1 cellular context compared by ENCODE assay signal in genomic region chr16:10932959-10933710, GRCh38.
TF ChIP-seq lines count a peak whose summit lies in the region.

No MANE protein-coding gene starts in this region.

TF ChIP-seq in IMR-90, 13 proteins besides CTCF, POLR2A, EP300 and RAD21 (continued from another document):
- TF ChIP-seq SMC3 (IDR thresholded peaks at IDR 0.05; ENCODE audit: low read depth, low read length) (no peak), CEBPB (IDR thresholded peaks at IDR 0.05; ENCODE audit: low read depth, low read length) (no peak), RFX5 (IDR thresholded peaks at IDR 0.05; ENCODE audit: low read depth, low read length) (no peak), MAFK (IDR thresholded peaks at IDR 0.05; ENCODE audit: low read depth, low read length) (no peak), FOS (IDR thresholded peaks at IDR 0.05; ENCODE audit: low read depth, low read length) (no peak), RCOR1 (IDR thresholded peaks at IDR 0.05; ENCODE audit: insufficient replicate concordance, low read length) (no peak), USF2 (IDR thresholded peaks at IDR 0.05; ENCODE audit: low read depth, low read length) (no peak), NFE2L2 (IDR thresholded peaks at IDR 0.05; ENCODE audit: low read depth, low read length) (no peak), BHLHE40 (IDR thresholded peaks at IDR 0.05; ENCODE audit: low read depth, low read length) (no peak), ELK1 (IDR thresholded peaks at IDR 0.05; ENCODE audit: borderline replicate concordance, low read depth, low read length) (no peak)
